Comparison of ENCODE assay signal across 14 cellular contexts in genomic region chr6:6981923-6982322, GRCh38.
"Had no signal": no experiment of that assay in that cellular context is flagged by ENCODE, and none has a peak within 500 bp of the region (broad histone marks: within the 10 kb centered on the region; RNA-seq: fewer than 3 reads in every experiment).

No MANE protein-coding gene starts in this region.

- H2AFZ ChIP-seq: neural progenitor cell had no signal

- H3K36me3 ChIP-seq: neural progenitor cell, suprapubic skin had no signal

- H3K4me1 ChIP-seq: neural progenitor cell, suprapubic skin had no signal

- H3K27me3 ChIP-seq: neural progenitor cell, suprapubic skin had no signal

- DNase-seq: activated CD4-positive, alpha-beta T cell treated with anti-CD3 and anti-CD28 coated beads, Interleukin-2, amount 10 ng/mL, durations not matched to agents 7 days and 5 days; activated T-cell treated with anti-CD3 and anti-CD28 coated beads, Interleukin-2, amount 50 U/mL, for 1 hour; amygdala; cerebellar nuclear complex; foreskin melanocyte; left ventricle myocardium superior; T-helper 17 cell had no signal

- H3K36me3 Mint-ChIP-seq: activated naive CD4-positive, alpha-beta T cell treated with anti-CD3 and anti-CD28 coated beads, Interleukin-2, amount 50 U/mL, for 24 hours; brain; neural progenitor cell; WTC11 had no signal

- H3K27ac Mint-ChIP-seq: activated CD4-positive, alpha-beta T cell treated with anti-CD3 and anti-CD28 coated beads, Interleukin-2, amount 10 ng/mL, durations not matched to agents 7 days and 5 days; activated naive CD4-positive, alpha-beta T cell treated with anti-CD3 and anti-CD28 coated beads, Interleukin-2, amount 50 U/mL, for 24 hours; brain; dendritic cell treated with granulocyte-macrophage colony-stimulating factor and Interleukin-4, amounts not matched to agents 40 ng/mL and 50 ng/mL, for 4 days; neural progenitor cell; T-helper 17 cell; WTC11 had no signal

- H3K4me1 Mint-ChIP-seq: activated CD4-positive, alpha-beta T cell treated with anti-CD3 and anti-CD28 coated beads, Interleukin-2, amount 10 ng/mL, durations not matched to agents 7 days and 5 days; activated naive CD4-positive, alpha-beta T cell treated with anti-CD3 and anti-CD28 coated beads, Interleukin-2, amount 50 U/mL, for 24 hours; brain; neural progenitor cell; WTC11 had no signal

- H3K4me2 ChIP-seq: neural progenitor cell had no signal

- H3K9ac ChIP-seq: neural progenitor cell had no signal

- H3K4me3 ChIP-seq: neural progenitor cell, suprapubic skin had no signal

- ATAC-seq: left ventricle myocardium superior, T-helper 17 cell, WTC11 had no signal

- H3K27ac ChIP-seq: neural progenitor cell, suprapubic skin had no signal

- H3K27me3 Mint-ChIP-seq: activated naive CD4-positive, alpha-beta T cell treated with anti-CD3 and anti-CD28 coated beads, Interleukin-2, amount 50 U/mL, for 24 hours had no signal

- H3K9me3 Mint-ChIP-seq: activated CD4-positive, alpha-beta T cell treated with anti-CD3 and anti-CD28 coated beads, Interleukin-2, amount 10 ng/mL, durations not matched to agents 7 days and 5 days; activated naive CD4-positive, alpha-beta T cell treated with anti-CD3 and anti-CD28 coated beads, Interleukin-2, amount 50 U/mL, for 24 hours; dendritic cell treated with granulocyte-macrophage colony-stimulating factor and Interleukin-4, amounts not matched to agents 40 ng/mL and 50 ng/mL, for 4 days; neural progenitor cell; WTC11 had no signal

- H3K4me3 Mint-ChIP-seq: activated CD4-positive, alpha-beta T cell treated with anti-CD3 and anti-CD28 coated beads, Interleukin-2, amount 10 ng/mL, durations not matched to agents 7 days and 5 days; activated naive CD4-positive, alpha-beta T cell treated with anti-CD3 and anti-CD28 coated beads, Interleukin-2, amount 50 U/mL, for 24 hours; brain; dendritic cell treated with granulocyte-macrophage colony-stimulating factor and Interleukin-4, amounts not matched to agents 40 ng/mL and 50 ng/mL, for 4 days; neural progenitor cell; T-helper 17 cell; WTC11 had no signal

- H3K9me3 ChIP-seq: suprapubic skin had no signal

- FAIRE-seq: endometrium had no signal
